ENCODE assay signal across 22 cellular contexts in genomic region chr7:645606-646005, GRCh38.
A peak's percentile ranks its signal among the peaks of the same experiment; 100 is the strongest.
DNase-seq lines count a peak whose midpoint lies in the region; ATAC-seq, FAIRE-seq and TF ChIP-seq lines count a peak whose summit lies in the region.
"Had no signal": no experiment of that assay in that cellular context is flagged by ENCODE, and none has a peak within 500 bp of the region (broad histone marks: within the 10 kb centered on the region; RNA-seq: fewer than 3 reads in every experiment).

No MANE protein-coding gene starts in this region.

- H3K36me3 Mint-ChIP-seq in T-cell: no peaks in the 10 kb centered on the region

- H3K9me3 Mint-ChIP-seq in T-cell: no peaks in the 10 kb centered on the region
- H3K9me3 Mint-ChIP-seq: CD4-positive, alpha-beta T cell had no signal

- POLR2A ChIA-PET in H1 (lab: Charles Lee; ENCODE audit: partially characterized antibody): no interaction called here
- POLR2A ChIA-PET in T-cell (lab: Charles Lee): no interaction called here

- H3K9ac ChIP-seq in H1 (replicated peaks in 1 of 4; ENCODE audit: extremely low read depth in 1 of 4, low read depth in 3 of 4, low read length in 3 of 4): no peak overlapping the region
- H3K9ac ChIP-seq: GM23248 had no signal

- H3K4me1 Mint-ChIP-seq in T-cell: peaks cover 4 to 7% (median 7%) of the 10 kb centered on the region in 3 donors

- no peak overlapping the region for H2BK120ac ChIP-seq in H1 (replicated peaks; ENCODE audit: low read depth, low read length)

- H4K91ac ChIP-seq in H1 (replicated peaks; ENCODE audit: insufficient read length, low read length): no peak overlapping the region

- H3K23ac ChIP-seq in H1 (ENCODE audit: insufficient read length): no peak overlapping the region

- peak overlapping the region; percentile 29; the same call in 1 of the 2 replicates for H4K8ac ChIP-seq in H1 (ENCODE audit: extremely low read depth, insufficient read depth, low read length)

- H3K4me1 ChIP-seq in H1 (replicated peaks in 1 of 4; ENCODE audit: control insufficient read depth in 3 of 4, insufficient read depth in 4 of 4, low read length in 3 of 4) (no peaks in the 10 kb centered on the region; a peak in 1 of 7 replicates), right cardiac atrium (ENCODE audit: control insufficient read depth, insufficient read depth, low read length) (no peaks in the 10 kb centered on the region)
- H3K4me1 ChIP-seq: A549, Caco-2 had no signal

- H2AFZ ChIP-seq in H1 (ENCODE audit: low read length): no peak overlapping the region
- H2AFZ ChIP-seq: GM23248 had no signal

- H3K4me3 Mint-ChIP-seq in T-cell: no peak overlapping the region
- H3K4me3 Mint-ChIP-seq: CD4-positive, alpha-beta T cell had no signal

- H3K9me3 ChIP-seq in H1 (ENCODE audit: insufficient read depth in 2 of 2, low read depth in 1 of 2, low read length in 1 of 2): peaks cover 0 to 11% of the 10 kb centered on the region in 2 experiments; a peak in 1 of 4 replicates
- H3K9me3 ChIP-seq in right cardiac atrium (ENCODE audit: control insufficient read depth, low read length): no peaks in the 10 kb centered on the region

- H3K18ac ChIP-seq in H1 (ENCODE audit: extremely low read depth, low read length): no peak overlapping the region

- TF ChIP-seq POLR2A in H1 (IDR thresholded peaks at IDR 0.05; ENCODE audit: control extremely low read depth in 1 of 2, low read depth in 2 of 2, low read length in 2 of 2): no peak
- TF ChIP-seq POLR2A in erythroblast (IDR thresholded peaks at IDR 0.05; ENCODE audit: low read length): no peak

- H3K79me2 ChIP-seq in H1 (ENCODE audit: control insufficient read depth in 1 of 2, insufficient read depth in 2 of 2, low read length in 2 of 2): peaks cover 0 to 8% of the 10 kb centered on the region in 2 experiments; a peak in 2 of 4 replicates

- H3K27ac Mint-ChIP-seq in T-cell: no peak overlapping the region
- H3K27ac Mint-ChIP-seq: CD4-positive, alpha-beta T cell had no signal

- ATAC-seq in left ventricle myocardium superior: no peak
- no peak for ATAC-seq in right cardiac atrium
- no peak for ATAC-seq in T-cell (replicated peaks in 1 of 4)
- ATAC-seq: A549, HCT116, HepG2 had no signal

- no peak overlapping the region for H3K14ac ChIP-seq in H1 (ENCODE audit: insufficient read length)

- no peak overlapping the region for H2BK5ac ChIP-seq in H1 (ENCODE audit: low read depth, low read length)

- H3K4ac ChIP-seq in H1 (replicated peaks; ENCODE audit: insufficient read length, low read depth, low read length): no peak overlapping the region

- H2BK15ac ChIP-seq in H1 (ENCODE audit: low read length): no peak overlapping the region

- H3K27ac ChIP-seq in H1 (ENCODE audit: low read depth, low read length) (no peak overlapping the region), right cardiac atrium (ENCODE audit: low read length) (no peak overlapping the region)
- H3K27ac ChIP-seq: 22Rv1, A549, C4-2B, GM23248 had no signal

- H3K23me2 ChIP-seq in H1 (ENCODE audit: low read depth, low read length): no peaks in the 10 kb centered on the region; the same call in 1 of the 2 replicates

- peaks cover 0 to 3% of the 10 kb centered on the region in 2 experiments for H4K20me1 ChIP-seq in H1 (replicated peaks in 1 of 2; ENCODE audit: control insufficient read depth in 1 of 2, insufficient read depth in 2 of 2, low read length in 2 of 2)

- CTCF ChIA-PET in H1 (lab: Charles Lee; ENCODE audit: partially characterized antibody) (interaction anchor here (1.0 to 1.3 kb wide), 2 partner anchors 20 to 92 kb away, joined by 5 to 7 read pairs; no protein-coding TSS in a partner anchor), T-cell (lab: Charles Lee) (no interaction called here)

- TF ChIP-seq RAD21 in H1 (IDR thresholded peaks at IDR 0.05 in 1 of 2, conservative IDR thresholded peaks at IDR 0.05 in 1 of 2; ENCODE audit: low read depth in 2 of 2, low read length in 2 of 2): no peak

- WGBS in H1 (ENCODE audit: extremely low coverage in 1 of 2, insufficient coverage in 1 of 2, insufficient read length in 1 of 2, insufficient replicate concordance in 2 of 2, low coverage in 1 of 2, low lambda C conversion rate in 2 of 2, missing lambda C conversion rate in 1 of 2), 2 experiments: 95% methylated on average over 13 of the region's 13 CpGs; no CpG with 5 or more reads in 1 of the 2 experiments
- 91% methylated on average over 13 of the region's 13 CpGs for WGBS in right cardiac atrium

- H2BK20ac ChIP-seq in H1 (ENCODE audit: low read length): no peak overlapping the region

- no peak overlapping the region for H4K5ac ChIP-seq in H1 (ENCODE audit: insufficient read length, low read depth, low read length)

- DNase-seq in cardiac septum (ENCODE audit: low spot score) (peak; percentile 69), left ventricle myocardium superior (no peak), H1 (ENCODE audit: low read depth in 1 of 2, low spot score in 2 of 2) (no peak), right cardiac atrium (peak in 2 of 3 donors; percentile 7 to 50), posterior vena cava (ENCODE audit: low spot score) (peak; percentile 66), iPS-NIHi7 (ENCODE audit: extremely low spot score) (no peak), T-cell (no peak), erythroblast (lab: John Stamatoyannopoulos, UW) (no peak)
- DNase-seq: AML-193; Caco-2; CD4-positive, alpha-beta T cell; GM23248 had no signal

- no peak for TF ChIP-seq CTCF in H1 (IDR thresholded peaks at IDR 0.05; ENCODE audit: control extremely low read depth in 1 of 3, insufficient read depth in 1 of 3, low read depth in 1 of 3, low read length in 3 of 3)

- no peak overlapping the region for H2BK12ac ChIP-seq in H1 (ENCODE audit: low read depth, low read length)

- no peaks in the 10 kb centered on the region; the same call in 1 of the 2 replicates for H3K79me1 ChIP-seq in H1 (ENCODE audit: low read depth, low read length)

- H3K56ac ChIP-seq in H1 (replicated peaks; ENCODE audit: insufficient read length, low read depth, low read length): no peak overlapping the region

- no peak overlapping the region for H2AK5ac ChIP-seq in H1 (ENCODE audit: low read depth, low read length)

- H3K4me3 ChIP-seq in H1 (ENCODE audit: extremely low read depth in 1 of 4, insufficient read depth in 2 of 4, low read depth in 3 of 4, low read length in 4 of 4): no peak overlapping the region
- H3K4me3 ChIP-seq in right cardiac atrium (ENCODE audit: low read length): no peak overlapping the region
- H3K4me3 ChIP-seq: A549, GM23248 had no signal

- no peaks in the 10 kb centered on the region for H3K27me3 Mint-ChIP-seq in T-cell
- H3K27me3 Mint-ChIP-seq: CD4-positive, alpha-beta T cell had no signal

- no peak overlapping the region for H3K4me2 ChIP-seq in H1 (ENCODE audit: insufficient read depth in 1 of 2, low read depth in 2 of 2, low read length in 2 of 2)
- H3K4me2 ChIP-seq: A549 had no signal

- intact Hi-C loops in cardiac septum (cut with DNase I) (no loop called here), left ventricle myocardium superior (cut with micrococcal nuclease) (no loop called here), right cardiac atrium (cut with DNase I) (loop anchor here in 1 of 4 donors (10.0 kb wide), 1 partner anchor 321 kb away; no protein-coding TSS in a partner anchor), posterior vena cava (cut with DNase I) (no loop called here)

- TF ChIP-seq EP300 in H1 (IDR thresholded peaks at IDR 0.05; ENCODE audit: borderline replicate concordance in 1 of 2, low read depth in 2 of 2, low read length in 2 of 2): no peak

- H3K27me3 ChIP-seq in H1 (replicated peaks in 1 of 4; ENCODE audit: control insufficient read depth in 3 of 4, extremely low read depth in 1 of 4, insufficient read depth in 3 of 4, low read length in 3 of 4) (no peaks in the 10 kb centered on the region), right cardiac atrium (ENCODE audit: control insufficient read depth, insufficient read depth) (no peaks in the 10 kb centered on the region)

- no peak for FAIRE-seq in H1 (lab: Jason Lieb, UNC)
- FAIRE-seq: A549, D721Med, G401.6, GM12891, GM19239, H54, HepG2 had no signal

- H3K36me3 ChIP-seq in H1 (ENCODE audit: control insufficient read depth in 2 of 4, insufficient read depth in 4 of 4, low read length in 3 of 4): no peaks in the 10 kb centered on the region

TF ChIP-seq in H1, 55 proteins besides CTCF, POLR2A, EP300 and RAD21:
- TF ChIP-seq RBBP5 (IDR thresholded peaks at IDR 0.05; ENCODE audit: borderline replicate concordance, low read depth, low read length) (no peak), YY1 (IDR thresholded peaks at IDR 0.05; ENCODE audit: low read depth, low read length) (no peak), CEBPB (IDR thresholded peaks at IDR 0.05; ENCODE audit: low read depth, low read length) (no peak), TAF1 (IDR thresholded peaks at IDR 0.05; ENCODE audit: low read depth, low read length) (no peak), SIN3A (conservative IDR thresholded peaks at IDR 0.05 in 1 of 2, IDR thresholded peaks at IDR 0.05 in 1 of 2; ENCODE audit: low read depth in 1 of 2, low read length in 2 of 2) (no peak), EZH2 (IDR thresholded peaks at IDR 0.05; ENCODE audit: low read depth, low read length, severe bottlenecking) (no peak), MAX (IDR thresholded peaks at IDR 0.05) (no peak)

Comparison
In these comparisons a context has a peak if more than half of its experiments do, and no peak if none do; other contexts are left out.
1. DNase-seq: peak in cardiac septum (single experiment), right cardiac atrium (2 of 3) and posterior vena cava (single experiment); none in left ventricle myocardium superior (single experiment), H1 (0 of 2), iPS-NIHi7 (single experiment), T-cell (0 of 34) and erythroblast (0 of 2).